ENCODE assay signal across 1 cellular context in genomic region chr21:27741736-27742135, GRCh38.
TF ChIP-seq lines count a peak whose summit lies in the region.

No MANE protein-coding gene starts in this region.

TF ChIP-seq in HepG2, 621 proteins besides CTCF, POLR2A, EP300 and RAD21 (continued from another document):
- TF ChIP-seq ZNF800 (CRISPR knock-in tag; IDR thresholded peaks at IDR 0.05) (no peak), ZNF784 (CRISPR knock-in tag; IDR thresholded peaks at IDR 0.05; ENCODE audit: borderline replicate concordance) (no peak), PREB (CRISPR knock-in tag; IDR thresholded peaks at IDR 0.05) (no peak)
